In genomic region chr9:776086-776485, GRCh38 we compare ENCODE assay signal across 22 cellular contexts.
DNase-seq lines count a peak whose midpoint lies in the region; ATAC-seq and TF ChIP-seq lines count a peak whose summit lies in the region.
"Had no signal": no experiment of that assay in that cellular context is flagged by ENCODE, and none has a peak within 500 bp of the region (broad histone marks: within the 10 kb centered on the region; RNA-seq: fewer than 3 reads in every experiment).

No MANE protein-coding gene starts in this region.

- H3K36me3 ChIP-seq in right atrium auricular region (no peaks in the 10 kb centered on the region), left ventricle myocardium inferior (no peaks in the 10 kb centered on the region), neuronal stem cell (replicated peaks in 1 of 2; ENCODE audit: control insufficient read depth in 2 of 2, insufficient read depth in 2 of 2, low read length in 2 of 2) (no peaks in the 10 kb centered on the region)
- H3K36me3 ChIP-seq: BLaER1 treated with 17β-estradiol and CSF1 and Interleukin-3, amounts not matched to agents 10 nM and 100 nM had no signal

- H2AFZ ChIP-seq in neuronal stem cell (ENCODE audit: low read length), result no peak overlapping the region

- no peak overlapping the region for H3K4me2 ChIP-seq in neuronal stem cell (ENCODE audit: insufficient read depth, low read length, poor library complexity, severe bottlenecking)
- H3K4me2 ChIP-seq: A549; BLaER1 treated with 17β-estradiol and CSF1 and Interleukin-3, amounts not matched to agents 10 nM and 100 nM had no signal

- H3K27me3 ChIP-seq in right atrium auricular region, result no peaks in the 10 kb centered on the region
- H3K27me3 ChIP-seq in left ventricle myocardium inferior (ENCODE audit: low read depth), result no peaks in the 10 kb centered on the region
- H3K27me3 ChIP-seq in neuronal stem cell (ENCODE audit: control insufficient read depth in 3 of 3, insufficient read depth in 3 of 3, low read depth in 1 of 3, low read length in 3 of 3), result no peaks in the 10 kb centered on the region
- H3K27me3 ChIP-seq: BLaER1 treated with 17β-estradiol and CSF1 and Interleukin-3, amounts not matched to agents 10 nM and 100 nM had no signal

- no peak overlapping the region for H4K8ac ChIP-seq in neuronal stem cell (ENCODE audit: low read depth, low read length)

- H3K14ac ChIP-seq in neuronal stem cell (ENCODE audit: low read length), result no peak overlapping the region

- intact Hi-C loops in left ventricle myocardium inferior (cut with micrococcal nuclease), result no loop called here

- H3K79me1 ChIP-seq in neuronal stem cell (ENCODE audit: low read depth, low read length), result no peaks in the 10 kb centered on the region

- H3K4ac ChIP-seq in neuronal stem cell (ENCODE audit: low read length), result no peak overlapping the region

- H3K9me3 ChIP-seq in right atrium auricular region (peaks cover 0 to 16% of the 10 kb centered on the region in 2 donors), left ventricle myocardium inferior (replicated peaks) (peaks cover 22% of the 10 kb centered on the region), neuronal stem cell (replicated peaks in 1 of 2; ENCODE audit: control insufficient read depth in 2 of 2, insufficient read depth in 1 of 2, low read depth in 1 of 2, low read length in 2 of 2) (no peaks in the 10 kb centered on the region)
- H3K9me3 ChIP-seq: Caco-2 had no signal

- H2BK12ac ChIP-seq in neuronal stem cell (ENCODE audit: low read length), result no peak overlapping the region

- H3K27ac ChIP-seq in right atrium auricular region (no peak overlapping the region), left ventricle myocardium inferior (replicated peaks) (no peak overlapping the region), neuronal stem cell (replicated peaks; ENCODE audit: low read length) (no peak overlapping the region)
- H3K27ac ChIP-seq: 22Rv1; A549; BLaER1 treated with 17β-estradiol and CSF1 and Interleukin-3, amounts not matched to agents 10 nM and 100 nM; C4-2B had no signal

- no peak overlapping the region for H4K91ac ChIP-seq in neuronal stem cell (ENCODE audit: low read depth, low read length, poor library complexity)

- H2BK15ac ChIP-seq in neuronal stem cell (ENCODE audit: low read length), result no peak overlapping the region

- H2AK5ac ChIP-seq in neuronal stem cell (ENCODE audit: low read depth, low read length), result no peak overlapping the region

- H3K4me3 ChIP-seq in right atrium auricular region, result no peak overlapping the region
- H3K4me3 ChIP-seq in left ventricle myocardium inferior, result no peak overlapping the region
- H3K4me3 ChIP-seq in neuronal stem cell (ENCODE audit: low read length in 2 of 2), result no peak overlapping the region
- H3K4me3 ChIP-seq: A549; BLaER1 treated with 17β-estradiol and CSF1 and Interleukin-3, amounts not matched to agents 10 nM and 100 nM; GM12878 had no signal

- TF ChIP-seq CTCF in right atrium auricular region (IDR thresholded peaks at IDR 0.05), result no peak
- TF ChIP-seq CTCF in left ventricle myocardium inferior (IDR thresholded peaks at IDR 0.05; ENCODE audit: borderline replicate concordance), result no peak

- DNase-seq in right atrium auricular region (ENCODE audit: low spot score), result peak; percentile 40
- DNase-seq in left ventricle myocardium inferior, result no peak
- peak; percentile 59 for DNase-seq in mesenteric fat pad (ENCODE audit: low spot score)
- DNase-seq in neuronal stem cell (ENCODE audit: low spot score), result no peak
- no peak for DNase-seq in DMS153 (lab: John Stamatoyannopoulos, UW)
- no peak for DNase-seq in dermis blood vessel endothelial cell
- DNase-seq: AML-193; Caco-2; Calu3; CD4-positive, alpha-beta T cell; CD8-positive, alpha-beta T cell; DMS53; DMS79; DND-41; EL; GDM1 had no signal

- H3K4me1 ChIP-seq in right atrium auricular region, result no peaks in the 10 kb centered on the region
- no peaks in the 10 kb centered on the region for H3K4me1 ChIP-seq in left ventricle myocardium inferior
- no peaks in the 10 kb centered on the region for H3K4me1 ChIP-seq in neuronal stem cell (ENCODE audit: control insufficient read depth in 2 of 2, insufficient read depth in 1 of 2, low read depth in 1 of 2, low read length in 2 of 2)
- H3K4me1 ChIP-seq: A549; BLaER1 treated with 17β-estradiol and CSF1 and Interleukin-3, amounts not matched to agents 10 nM and 100 nM; Caco-2 had no signal

- ATAC-seq in GM19395 (IDR thresholded peaks at IDR 0.05; ENCODE audit: unreplicated experiment), result no peak
- ATAC-seq: A549; CD8-positive, alpha-beta T cell; GM12878 had no signal

- H2BK120ac ChIP-seq in neuronal stem cell (ENCODE audit: low read depth, low read length), result no peak overlapping the region

- no CpG with 5 or more reads among the region's 2 CpGs for WGBS in neuronal stem cell (ENCODE audit: extremely low coverage in 2 of 2, insufficient read length in 2 of 2, insufficient replicate concordance in 1 of 2), 2 donors

- peak overlapping the region; percentile 51 for H3K18ac ChIP-seq in neuronal stem cell (ENCODE audit: low read length)

- peak overlapping the region; percentile 6 for H3K23ac ChIP-seq in neuronal stem cell (ENCODE audit: low read depth, low read length, poor library complexity)

- H3K9ac ChIP-seq in neuronal stem cell (ENCODE audit: low read depth, low read length, poor library complexity), result no peak overlapping the region
- H3K9ac ChIP-seq: BLaER1 treated with 17β-estradiol and CSF1 and Interleukin-3, amounts not matched to agents 10 nM and 100 nM had no signal

- H2BK5ac ChIP-seq in neuronal stem cell (ENCODE audit: low read length), result no peak overlapping the region

Comparison
In these comparisons a context has a peak if more than half of its experiments do, and no peak if none do; other contexts are left out.
1. DNase-seq: peak in right atrium auricular region (single experiment) and mesenteric fat pad (single experiment); none in left ventricle myocardium inferior (single experiment), neuronal stem cell (single experiment), DMS153 (single experiment) and dermis blood vessel endothelial cell (single experiment).